Comparison of ENCODE assay signal across 11 cellular contexts in the genomic region with DNA sequence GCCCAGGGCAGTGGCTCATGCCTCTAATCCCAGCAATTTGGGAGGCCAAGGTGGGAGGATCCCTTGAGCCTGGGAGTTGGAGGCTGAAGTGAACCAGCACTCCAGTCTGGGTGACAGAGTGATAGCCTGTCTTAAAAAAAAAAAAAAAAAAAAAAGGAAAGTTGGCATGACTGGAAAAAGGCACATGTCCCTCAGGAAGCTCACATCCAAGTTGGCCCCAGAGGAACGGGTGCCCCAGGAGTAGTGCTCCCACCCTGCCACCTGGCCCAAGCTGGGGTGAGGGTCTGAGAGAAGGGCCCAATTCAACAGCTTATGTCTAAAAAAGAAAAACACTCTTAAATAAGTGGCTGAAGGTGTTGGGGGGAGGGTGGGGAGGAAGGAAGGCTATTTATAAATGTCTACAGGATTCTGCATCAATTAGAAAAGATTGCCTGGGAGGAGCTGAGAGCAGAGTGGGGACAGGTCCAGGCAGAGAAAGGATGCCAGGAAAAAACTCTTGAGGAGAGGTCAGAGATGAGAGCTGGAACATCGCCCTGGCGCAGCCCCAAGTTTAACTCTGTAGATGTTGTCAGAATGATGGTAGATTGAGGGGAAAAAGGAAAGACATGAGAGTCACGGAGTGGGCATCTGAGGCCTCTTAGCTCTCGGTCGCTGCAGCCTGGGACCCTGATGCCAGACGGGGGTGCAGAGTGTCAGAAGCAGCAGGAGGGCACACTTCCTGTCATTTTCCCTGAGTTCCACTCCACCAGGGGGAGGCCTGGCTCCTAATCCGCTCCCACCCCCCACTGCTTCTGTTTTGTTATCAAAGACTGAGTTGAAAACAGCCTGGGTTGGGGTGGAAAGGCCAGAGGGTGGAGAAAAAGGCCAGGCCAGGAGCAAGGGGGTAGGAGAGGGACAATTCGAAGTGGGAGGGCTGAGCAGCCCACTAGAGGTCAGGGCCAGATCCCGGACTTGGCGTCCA. TPM values are rescaled to one million over a fixed set of nuclear protein-coding genes. Genes with fewer than 3 reads are reported as not detected.
DNase-seq lines count a peak whose midpoint lies in the region; ATAC-seq and TF ChIP-seq lines count a peak whose summit lies in the region.
"Had no signal": no experiment of that assay in that cellular context is flagged by ENCODE, and none has a peak within 500 bp of the region (broad histone marks: within the 10 kb centered on the region; RNA-seq: fewer than 3 reads in every experiment).

No MANE protein-coding gene starts in this region.

- H3K27me3 Mint-ChIP-seq in memory B cell: no peaks in the 10 kb centered on the region
- H3K27me3 Mint-ChIP-seq: IgD-negative memory B cell had no signal

- no peak for ATAC-seq in memory B cell (ENCODE audit: low read depth)
- no peak for ATAC-seq in GM19452 (IDR thresholded peaks at IDR 0.05; ENCODE audit: unreplicated experiment)

- peak overlapping the region; percentile 12 for H3K4me3 ChIP-seq in coronary artery
- H3K4me3 ChIP-seq in tibial nerve: peak overlapping the region in 1 of 4 donors; percentile 30

- no peaks in the 10 kb centered on the region for H3K9me3 Mint-ChIP-seq in memory B cell
- H3K9me3 Mint-ChIP-seq: IgD-negative memory B cell; T-helper 1 cell treated with Interleukin-12 subunit alpha and Interleukin-12 subunit beta and Interleukin-4 antibody, amounts not matched to agents 30 μg/mL and 1 μg/mL, for 36 hours had no signal

- peak in 1 of 2 donors; percentile 73 for TF ChIP-seq EP300 in tibial nerve (IDR thresholded peaks at IDR 0.05)

- peaks cover 28% of the 10 kb centered on the region for H3K4me1 Mint-ChIP-seq in memory B cell

- 12 to 20% methylated on average over 11 of the region's 11 CpGs for WGBS in tibial nerve, 2 donors

- H3K27ac ChIP-seq in coronary artery (peak overlapping the region; percentile 83 to 89), tibial nerve (peak overlapping the region; percentile 75 to 100 (median 91))

- no peaks in the 10 kb centered on the region for H3K27me3 ChIP-seq in tibial nerve

- H3K4me1 ChIP-seq in tibial nerve: peaks cover 0 to 98% (median 66%) of the 10 kb centered on the region in 4 donors

- peaks cover 32% of the 10 kb centered on the region for H3K36me3 Mint-ChIP-seq in memory B cell

- H3K9me3 ChIP-seq in tibial nerve: no peaks in the 10 kb centered on the region

- peak overlapping the region; percentile 19 for H3K27ac Mint-ChIP-seq in memory B cell
- H3K27ac Mint-ChIP-seq: IgD-negative memory B cell; T-helper 1 cell treated with Interleukin-12 subunit alpha and Interleukin-12 subunit beta and Interleukin-4 antibody, amounts not matched to agents 30 μg/mL and 1 μg/mL, for 36 hours had no signal

- H3K36me3 ChIP-seq in tibial nerve: peaks cover 0 to 49% (median 0%) of the 10 kb centered on the region in 3 donors

- TF ChIP-seq POLR2A in tibial nerve (IDR thresholded peaks at IDR 0.05): no peak

- TF ChIP-seq CTCF in coronary artery (IDR thresholded peaks at IDR 0.05) (no peak), tibial nerve (IDR thresholded peaks at IDR 0.05) (peak in 2 of 5 experiments; percentile 14 to 35)

- no peak overlapping the region for H3K4me3 Mint-ChIP-seq in memory B cell
- H3K4me3 Mint-ChIP-seq: T-helper 1 cell treated with Interleukin-12 subunit alpha and Interleukin-12 subunit beta and Interleukin-4 antibody, amounts not matched to agents 30 μg/mL and 1 μg/mL, for 36 hours had no signal

- peak; percentile 39 for DNase-seq in NCI-H82 (lab: John Stamatoyannopoulos, UW)
- DNase-seq in NCI-H82 treated with DMSO at 0.1 percent for 48 hours (lab: John Stamatoyannopoulos, UW; ENCODE audit: unreplicated experiment): no peak
- peak; percentile 84 for DNase-seq in coronary artery (ENCODE audit: low spot score)
- DNase-seq in memory B cell (ENCODE audit: low spot score in 2 of 2): no peak
- DNase-seq in tibial nerve (ENCODE audit: low spot score in 2 of 2): peak; percentile 83 to 91
- no peak for DNase-seq in NK-92 (lab: John Stamatoyannopoulos, UW; ENCODE audit: unreplicated experiment)
- DNase-seq in iPS-NIHi11 (ENCODE audit: low spot score): no peak
- DNase-seq: effector CD4-positive, alpha-beta T cell had no signal

RNA-seq across cellular contexts. Expression of gene SPRYD3, which starts 7.3 kb away (rescaled TPM):
- total RNA-seq in tibial nerve: 10 to 100 TPM; 51.8 to 57.0 (median 54.3) TPM

RNA-seq across cellular contexts. Expression of gene TNS2, which starts 22.0 kb away (rescaled TPM):
- total RNA-seq in tibial nerve: 100 to 1,000 TPM; 411 to 653 (median 546) TPM

RNA-seq across cellular contexts. Expression of gene IGFBP6, which starts 25.6 kb away (rescaled TPM):
- 1,000 to 10,000 TPM; 1,043 to 8,473 (median 5,787) TPM for total RNA-seq in tibial nerve

RNA-seq across cellular contexts. Expression of gene SOAT2, which starts 31.4 kb away (rescaled TPM):
- total RNA-seq in tibial nerve: 1 to 10 TPM in 1 of 4 donors, under 1 TPM in 3; 0.30 to 2.9 (median 0.72) TPM

Comparison
In these comparisons a context has a peak if more than half of its experiments do, and no peak if none do; other contexts are left out.
1. DNase-seq: peak in NCI-H82 (single experiment), coronary artery (single experiment) and tibial nerve (2 of 2); none in NCI-H82 treated with DMSO at 0.1 percent for 48 hours (single experiment), memory B cell (0 of 2), NK-92 (single experiment) and iPS-NIHi11 (single experiment).